14 cellular contexts compared by ENCODE assay signal in genomic region chr17:30570596-30571265, GRCh38.
"Had no signal": no experiment of that assay in that cellular context is flagged by ENCODE, and none has a peak within 500 bp of the region (broad histone marks: within the 10 kb centered on the region; RNA-seq: fewer than 3 reads in every experiment).

No MANE protein-coding gene starts in this region.

- H3K27me3 ChIP-seq: uterus had no signal

- ATAC-seq: gastrocnemius medialis; heart left ventricle; left lung; naive thymus-derived CD8-positive, alpha-beta T cell; stimulated activated effector memory CD8-positive, alpha-beta T cell treated with anti-CD3 and anti-CD28 coated beads, Interleukin-12 subunit alpha, Interleukin-12 subunit beta, amount 100 ng/mL, for 72 hours had no signal

- DNase-seq: activated CD4-positive, alpha-beta T cell treated with anti-CD3 and anti-CD28 coated beads for 48 hours; activated naive CD4-positive, alpha-beta T cell treated with Interleukin-2 at 50 U/mL for 16 hours; anterior cingulate cortex; cerebellar nuclear complex; effector memory CD4-positive, alpha-beta T cell; gastrocnemius medialis; heart left ventricle; left lung; naive thymus-derived CD8-positive, alpha-beta T cell; nucleus accumbens; posterior cingulate gyrus; uterus had no signal

- H3K9me3 ChIP-seq: gastrocnemius medialis, heart left ventricle, left lung, uterus had no signal

- H3K27ac ChIP-seq: epithelial cell of prostate, gastrocnemius medialis, heart left ventricle, left lung, uterus had no signal

- H3K36me3 ChIP-seq: gastrocnemius medialis, heart left ventricle, left lung, uterus had no signal

- H3K4me1 ChIP-seq: gastrocnemius medialis, heart left ventricle, left lung, uterus had no signal

- H3K4me3 ChIP-seq: gastrocnemius medialis, heart left ventricle, left lung, uterus had no signal
